In the genomic region with DNA sequence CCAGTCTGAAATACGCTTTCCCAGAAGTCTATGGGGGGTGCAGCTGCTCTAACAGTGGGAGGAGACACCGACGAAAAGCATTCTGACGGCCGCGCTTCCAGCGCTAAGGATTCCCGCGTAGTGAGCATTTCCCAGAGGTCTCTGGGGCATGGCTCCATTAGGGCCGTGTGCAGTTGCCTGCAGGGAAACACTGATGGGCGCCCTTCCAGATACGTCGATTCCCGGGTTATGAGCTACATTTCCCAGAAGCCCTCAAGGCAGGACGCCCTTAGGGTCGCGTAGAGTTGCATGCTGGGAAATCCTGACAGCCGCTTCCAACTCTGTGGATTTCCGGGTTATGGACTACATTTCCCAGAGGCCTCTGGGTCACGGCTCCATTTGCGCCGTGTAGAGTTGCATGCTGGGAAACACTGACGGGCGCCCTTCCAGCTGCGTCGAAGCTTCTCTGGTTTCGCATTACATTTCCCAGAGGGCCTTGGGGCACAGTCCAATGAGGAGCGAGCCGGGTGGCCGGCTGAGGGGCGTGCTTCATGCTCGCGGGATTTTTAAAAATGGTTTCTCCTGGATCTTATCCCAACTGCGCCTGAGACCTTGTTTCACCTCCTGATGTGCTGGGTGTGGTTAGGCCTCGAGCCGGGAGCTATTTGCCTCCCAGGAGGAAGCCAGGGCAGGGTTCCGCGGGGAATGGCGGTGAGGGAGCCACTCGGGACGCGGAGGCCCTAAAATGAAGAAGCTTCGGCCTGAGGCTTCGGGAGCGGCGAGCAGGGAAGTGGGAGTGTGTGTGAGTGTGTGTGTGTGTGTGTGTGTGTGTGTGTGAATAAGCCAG, we compare ENCODE assay signal across 8 cellular contexts. TPM values are rescaled to one million over a fixed set of nuclear protein-coding genes. Genes with fewer than 3 reads are reported as not detected.
DNase-seq lines count a peak whose midpoint lies in the region; ATAC-seq and FAIRE-seq lines count a peak whose summit lies in the region.

No MANE protein-coding gene starts in this region.

- H3K36me3 ChIP-seq in neuron (ENCODE audit: insufficient read depth, low read length): peaks cover 4% of the 10 kb centered on the region

- FAIRE-seq in frontal cortex (lab: Jason Lieb, UNC): peak; percentile 60

- peaks cover 2% of the 10 kb centered on the region for H3K9me3 ChIP-seq in neuron (ENCODE audit: low read length)

- in situ Hi-C loops in KBM-7 (cut with MboI; ENCODE audit: low pct_unique_long_range_greater_than_20kb, low sequenced_read_pairs): no loop called here

- no peaks in the 10 kb centered on the region for H3K27me3 ChIP-seq in neuron (ENCODE audit: insufficient read depth, low read length)

- peak; percentile 96 for ATAC-seq in GM21619 (IDR thresholded peaks at IDR 0.05; ENCODE audit: unreplicated experiment)

- peak overlapping the region; percentile 80 for H2AFZ ChIP-seq in neuron (ENCODE audit: low read depth, low read length)

- H3K4me3 ChIP-seq in neuron (ENCODE audit: low read length): peak overlapping the region; percentile 95

- DNase-seq in DMS53 treated with DMSO at 0.1 percent for 48 hours (lab: John Stamatoyannopoulos, UW; ENCODE audit: unreplicated experiment): peak; percentile 97
- DNase-seq in KBM-7: peak; percentile 96
- peak; percentile 97 for DNase-seq in SHP77 treated with DMSO at 0.1 percent for 48 hours (lab: John Stamatoyannopoulos, UW)
- DNase-seq in activated naive CD4-positive, alpha-beta T cell (lab: John Stamatoyannopoulos, UW): peak; percentile 69 to 79 (median 70)
- DNase-seq in frontal cortex (ENCODE audit: low spot score in 2 of 2): peak; percentile 76 to 88
- DNase-seq in stromal cell of bone marrow (ENCODE audit: low read depth): peak; percentile 99

- peaks cover 8% of the 10 kb centered on the region for H3K4me1 ChIP-seq in neuron (ENCODE audit: insufficient read depth, low read length)

RNA-seq across cellular contexts. Expression of a gene that starts 17.2 kb away (rescaled TPM):
- total RNA-seq in frontal cortex: 14.7 TPM

RNA-seq across cellular contexts. Expression of a gene that starts 53.2 kb away (rescaled TPM):
- total RNA-seq in frontal cortex: 8.6 TPM

Comparison
In these comparisons a context has a peak if more than half of its experiments do, and no peak if none do; other contexts are left out.
1. Peak in every context shown above with its lines: DNase-seq, ATAC-seq and H3K4me3 ChIP-seq.